ENCODE assay signal across 21 cellular contexts in genomic region chr3:171528102-171528501, GRCh38.
A peak's percentile ranks its signal among the peaks of the same experiment; 100 is the strongest.
DNase-seq lines count a peak whose midpoint lies in the region; ATAC-seq, FAIRE-seq and TF ChIP-seq lines count a peak whose summit lies in the region.
"Had no signal": no experiment of that assay in that cellular context is flagged by ENCODE, and none has a peak within 500 bp of the region (broad histone marks: within the 10 kb centered on the region; RNA-seq: fewer than 3 reads in every experiment).

No MANE protein-coding gene starts in this region.

- H3K27me3 ChIP-seq in adipocyte (replicated peaks; ENCODE audit: control insufficient read depth, insufficient read depth, low read length) (no peaks in the 10 kb centered on the region), mesenchymal stem cell (ENCODE audit: control insufficient read depth in 1 of 2, insufficient read depth in 1 of 2, low read length in 2 of 2) (no peaks in the 10 kb centered on the region)

- no peaks in the 10 kb centered on the region for H3K79me1 ChIP-seq in mesenchymal stem cell (replicated peaks; ENCODE audit: low read length, poor library complexity, severe bottlenecking)

- no peaks in the 10 kb centered on the region for H3K9me3 Mint-ChIP-seq in stimulated activated effector memory CD8-positive, alpha-beta T cell treated with anti-CD3 and anti-CD28 coated beads, Interleukin-12 subunit alpha, Interleukin-12 subunit beta, amount 100 ng/mL, for 72 hours
- H3K9me3 Mint-ChIP-seq: CD8-positive, alpha-beta memory T cell had no signal

- H3K27ac ChIP-seq in mesenchymal stem cell (ENCODE audit: low read length, poor library complexity, severe bottlenecking): no peak overlapping the region
- H3K27ac ChIP-seq: KMS-11, RWPE1 had no signal

- H3K9ac ChIP-seq in adipocyte (ENCODE audit: low read length) (no peak overlapping the region), mesenchymal stem cell (ENCODE audit: low read length) (no peak overlapping the region)
- H3K9ac ChIP-seq: KMS-11 had no signal

- H3K4me3 Mint-ChIP-seq in stimulated activated effector memory CD8-positive, alpha-beta T cell treated with anti-CD3 and anti-CD28 coated beads, Interleukin-12 subunit alpha, Interleukin-12 subunit beta, amount 100 ng/mL, for 72 hours: no peak overlapping the region
- H3K4me3 Mint-ChIP-seq: CD8-positive, alpha-beta memory T cell had no signal

- H4K8ac ChIP-seq in mesenchymal stem cell (ENCODE audit: low read length): no peak overlapping the region

- H3K27ac Mint-ChIP-seq in stimulated activated effector memory CD8-positive, alpha-beta T cell treated with anti-CD3 and anti-CD28 coated beads, Interleukin-12 subunit alpha, Interleukin-12 subunit beta, amount 100 ng/mL, for 72 hours: no peak overlapping the region
- H3K27ac Mint-ChIP-seq: CD8-positive, alpha-beta memory T cell had no signal

- H2BK120ac ChIP-seq in mesenchymal stem cell (ENCODE audit: low read depth, low read length): no peak overlapping the region

- H3K4me1 ChIP-seq in adipocyte (ENCODE audit: control insufficient read depth, insufficient read depth, low read length): peaks cover 52% of the 10 kb centered on the region
- peaks cover 4% of the 10 kb centered on the region for H3K4me1 ChIP-seq in mesenchymal stem cell (ENCODE audit: control insufficient read depth, insufficient read depth, low read depth, low read length)

- no peak overlapping the region for H3K4ac ChIP-seq in mesenchymal stem cell (ENCODE audit: low read depth in 1 of 2, low read length in 2 of 2)

- WGBS in mesenchymal stem cell: 95% methylated on average over 2 of the region's 2 CpGs

- H3K4me3 ChIP-seq in adipocyte (ENCODE audit: low read length) (no peak overlapping the region), mesenchymal stem cell (ENCODE audit: insufficient read depth in 1 of 2, low read depth in 1 of 2, low read length in 2 of 2) (no peak overlapping the region)

- FAIRE-seq in GM12892 (lab: Jason Lieb, UNC): peak; percentile 14

- no peak overlapping the region for H3K23ac ChIP-seq in mesenchymal stem cell (ENCODE audit: low read length in 2 of 2)

- no peak overlapping the region for H3K18ac ChIP-seq in mesenchymal stem cell (ENCODE audit: low read depth in 1 of 2, low read length in 2 of 2)

- TF ChIP-seq POLR2A in GM12892 (IDR thresholded peaks at IDR 0.05; ENCODE audit: low read depth, low read length): no peak

- no peak overlapping the region for H2BK15ac ChIP-seq in mesenchymal stem cell (ENCODE audit: low read depth, poor library complexity, severe bottlenecking)

- no peak overlapping the region for H4K91ac ChIP-seq in mesenchymal stem cell (ENCODE audit: low read length)

- H2BK12ac ChIP-seq in mesenchymal stem cell (ENCODE audit: low read length in 2 of 2): no peak overlapping the region

- H3K9me3 ChIP-seq in adipocyte (ENCODE audit: control insufficient read depth, low read length): no peaks in the 10 kb centered on the region
- no peaks in the 10 kb centered on the region for H3K9me3 ChIP-seq in mesenchymal stem cell (ENCODE audit: control insufficient read depth, low read length)

- H2AK5ac ChIP-seq in mesenchymal stem cell (ENCODE audit: low read length, severe bottlenecking): no peak overlapping the region

- H3K36me3 ChIP-seq in adipocyte (ENCODE audit: control insufficient read depth, insufficient read depth, low read length, severe bottlenecking) (no peaks in the 10 kb centered on the region), mesenchymal stem cell (ENCODE audit: control insufficient read depth in 1 of 2, insufficient read depth in 2 of 2, low read depth in 1 of 2, low read length in 2 of 2) (no peaks in the 10 kb centered on the region)

- no peak overlapping the region for H2AFZ ChIP-seq in mesenchymal stem cell (ENCODE audit: low read depth, low read length)

- no peaks in the 10 kb centered on the region for H3K36me3 Mint-ChIP-seq in stimulated activated effector memory CD8-positive, alpha-beta T cell treated with anti-CD3 and anti-CD28 coated beads, Interleukin-12 subunit alpha, Interleukin-12 subunit beta, amount 100 ng/mL, for 72 hours
- H3K36me3 Mint-ChIP-seq: CD8-positive, alpha-beta memory T cell had no signal

- DNase-seq in GM12892 (ENCODE audit: insufficient read length): no peak
- DNase-seq in adipocyte (ENCODE audit: low read depth): peak; percentile 15
- peak; percentile 38 for DNase-seq in fibroblast of gingiva (ENCODE audit: low read depth)
- peak; percentile 40 for DNase-seq in mesenchymal stem cell
- no peak for DNase-seq in globus pallidus (ENCODE audit: low spot score)
- DNase-seq in stimulated activated effector memory CD8-positive, alpha-beta T cell treated with anti-CD3 and anti-CD28 coated beads, Interleukin-12 subunit alpha, Interleukin-12 subunit beta, amount 100 ng/mL, for 72 hours (ENCODE audit: low spot score in 2 of 2): no peak
- DNase-seq: C1 segment of cervical spinal cord; CD8-positive, alpha-beta memory T cell; DMS53; NCI-H1417; NCI-H187; NCI-H2107; NCI-H226; NCI-H524 treated with DMSO at 0.1 percent for 48 hours; PC-3; SIG-M5 had no signal

- H3K14ac ChIP-seq in mesenchymal stem cell (ENCODE audit: low read length in 2 of 2): no peak overlapping the region

- H2BK5ac ChIP-seq in mesenchymal stem cell (ENCODE audit: low read depth, low read length, poor library complexity, severe bottlenecking): no peak overlapping the region

- H3K4me1 Mint-ChIP-seq in stimulated activated effector memory CD8-positive, alpha-beta T cell treated with anti-CD3 and anti-CD28 coated beads, Interleukin-12 subunit alpha, Interleukin-12 subunit beta, amount 100 ng/mL, for 72 hours: peaks cover 4% of the 10 kb centered on the region
- H3K4me1 Mint-ChIP-seq: CD8-positive, alpha-beta memory T cell had no signal

- ATAC-seq in HG03521 (IDR thresholded peaks at IDR 0.05; ENCODE audit: unreplicated experiment) (no peak), HG03135 (IDR thresholded peaks at IDR 0.05; ENCODE audit: unreplicated experiment) (no peak)
- ATAC-seq in stimulated activated effector memory CD8-positive, alpha-beta T cell treated with anti-CD3 and anti-CD28 coated beads, Interleukin-12 subunit alpha, Interleukin-12 subunit beta, amount 100 ng/mL, for 72 hours: no peak
- ATAC-seq: PC-3, SK-N-SH treated with all-trans-retinoic acid at 6 μM for 48 hours had no signal

- H3K4me2 ChIP-seq in mesenchymal stem cell (ENCODE audit: low read length, poor library complexity, severe bottlenecking): no peak overlapping the region
- H3K4me2 ChIP-seq: KMS-11 had no signal

Comparison
In these comparisons a context has a peak if more than half of its experiments do, and no peak if none do; other contexts are left out.
1. DNase-seq: peak in adipocyte (single experiment), fibroblast of gingiva (single experiment) and mesenchymal stem cell (single experiment); none in GM12892 (single experiment), globus pallidus (single experiment) and stimulated activated effector memory CD8-positive, alpha-beta T cell treated with anti-CD3 and anti-CD28 coated beads, Interleukin-12 subunit alpha, Interleukin-12 subunit beta, amount 100 ng/mL, for 72 hours (0 of 2).